Comparison of ENCODE assay signal across 1 cellular context in the genomic region with DNA sequence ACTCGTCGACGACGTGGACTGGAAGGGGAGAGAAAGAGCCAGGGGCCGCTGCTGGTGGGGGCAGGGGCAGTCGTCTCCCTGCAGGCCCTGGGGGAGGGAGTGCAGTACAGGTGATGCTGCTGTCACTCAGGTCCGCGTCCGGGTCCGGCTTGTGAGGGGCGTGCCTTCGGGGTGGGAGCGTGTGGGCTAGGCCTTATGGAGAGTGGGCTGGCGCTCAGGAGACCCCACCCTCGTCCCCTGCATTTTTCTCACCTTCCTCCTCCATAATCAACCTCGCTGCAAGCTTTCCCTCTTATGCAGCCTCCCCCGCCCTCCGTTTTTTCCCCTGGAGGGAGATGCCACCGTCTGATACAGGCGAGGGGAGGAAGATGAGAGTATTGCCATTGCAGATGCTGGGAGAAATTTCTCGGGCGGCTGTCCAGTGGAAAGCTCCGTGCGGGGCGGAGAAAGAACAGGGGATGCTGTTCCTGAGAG.
TF ChIP-seq lines count a peak whose summit lies in the region.

No MANE protein-coding gene starts in this region.

TF ChIP-seq in endothelial cell of umbilical vein, 7 proteins besides CTCF, POLR2A, EP300 and RAD21:
- no peak for TF ChIP-seq MYC (IDR thresholded peaks at IDR 0.05; ENCODE audit: low read depth, low read length)
- TF ChIP-seq, protein P1, sequence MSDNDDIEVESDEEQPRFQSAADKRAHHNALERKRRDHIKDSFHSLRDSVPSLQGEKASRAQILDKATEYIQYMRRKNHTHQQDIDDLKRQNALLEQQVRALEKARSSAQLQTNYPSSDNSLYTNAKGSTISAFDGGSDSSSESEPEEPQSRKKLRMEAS (IDR thresholded peaks at IDR 0.05; ENCODE audit: insufficient read depth, insufficient read length), result no peak
- no peak for TF ChIP-seq JUN (IDR thresholded peaks at IDR 0.05; ENCODE audit: borderline replicate concordance, insufficient read depth, insufficient read length, low read depth)
- TF ChIP-seq FOS (IDR thresholded peaks at IDR 0.05; ENCODE audit: borderline replicate concordance, insufficient read depth, low read length), result no peak
- TF ChIP-seq GATA2 (IDR thresholded peaks at IDR 0.05; ENCODE audit: insufficient read depth, insufficient read length, low read depth, low read length), result no peak
- no peak for TF ChIP-seq POLR2AphosphoS5 (IDR thresholded peaks at IDR 0.05; ENCODE audit: insufficient read depth, low read depth, low read length)
- no peak for TF ChIP-seq EZH2 (IDR thresholded peaks at IDR 0.05; ENCODE audit: borderline replicate concordance, low read depth, low read length, severe bottlenecking)
